24 cellular contexts compared by ENCODE assay signal in the genomic region with DNA sequence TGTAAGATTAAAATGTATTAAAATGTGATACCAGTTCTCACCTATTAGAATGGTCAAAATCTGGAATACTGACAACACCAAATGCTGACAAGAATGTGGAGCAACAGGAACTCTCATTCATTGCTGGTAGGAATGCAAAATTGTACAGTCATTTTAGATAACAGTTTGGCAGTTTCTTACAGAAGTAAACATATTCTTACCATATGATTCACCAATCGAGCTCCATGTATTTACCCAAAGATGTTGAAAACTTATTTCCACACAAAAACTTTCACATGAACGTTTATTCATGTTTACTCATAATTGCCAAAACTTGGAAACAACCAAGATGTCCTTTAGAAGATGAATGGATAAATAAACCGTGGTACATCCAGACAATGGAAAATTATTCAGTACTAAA.
"Had no signal": no experiment of that assay in that cellular context is flagged by ENCODE, and none has a peak within 500 bp of the region (broad histone marks: within the 10 kb centered on the region; RNA-seq: fewer than 3 reads in every experiment).

No MANE protein-coding gene starts in this region.

- DNase-seq: cortex of kidney; foreskin keratinocyte; heart right ventricle; hippocampal formation; islet precursor cell; kidney glomerular epithelial cell; left ventricle myocardium superior; lower lobe of right lung; natural killer cell; occipital lobe; ovary; posterior cingulate gyrus; psoas muscle; right cardiac atrium; small intestine; stimulated activated CD4-positive, alpha-beta T cell treated with anti-CD3 and anti-CD28 coated beads, Interleukin-15, amount 100 ng/mL, for 24 hours; stimulated activated CD4-positive, alpha-beta T cell treated with anti-CD3 and anti-CD28 coated beads, Interleukin-2, amount 100 ng/mL, for 48 hours; stimulated activated naive B cell treated with anti-CD40 and anti-IgM and Interleukin-4, amounts not matched to agents 10 μg/mL and 1 μg/mL and 100 μg/mL, for 72 hours; upper lobe of right lung; uterus had no signal

- H3K27me3 ChIP-seq: foreskin keratinocyte, gastroesophageal sphincter, heart right ventricle, ovary, tibial nerve, upper lobe of right lung, uterus had no signal

- H3K9me3 ChIP-seq: lower lobe of right lung, ovary, psoas muscle, thoracic aorta, upper lobe of right lung, uterus had no signal

- H3K4me1 Mint-ChIP-seq: natural killer cell; stimulated activated naive B cell treated with anti-CD40 and anti-IgM and Interleukin-4, amounts not matched to agents 10 μg/mL and 1 μg/mL and 100 μg/mL, for 72 hours had no signal

- H3K4me3 ChIP-seq: gastroesophageal sphincter, heart right ventricle, lower lobe of right lung, ovary, psoas muscle, thoracic aorta, tibial nerve, upper lobe of right lung, uterus had no signal

- H3K4me1 ChIP-seq: foreskin keratinocyte, gastroesophageal sphincter, heart right ventricle, lower lobe of right lung, psoas muscle, tibial nerve, upper lobe of right lung, uterus had no signal

- H3K27ac Mint-ChIP-seq: natural killer cell; stimulated activated naive B cell treated with anti-CD40 and anti-IgM and Interleukin-4, amounts not matched to agents 10 μg/mL and 1 μg/mL and 100 μg/mL, for 72 hours; stimulated activated naive CD8-positive, alpha-beta T cell treated with anti-CD3 and anti-CD28 coated beads, Interleukin-15, Interleukin-2, amounts not matched to agents 100 ng/mL and 50 ng/mL, for 24 hours had no signal

- FAIRE-seq: small intestine had no signal

- H3K36me3 Mint-ChIP-seq: natural killer cell; stimulated activated naive B cell treated with anti-CD40 and anti-IgM and Interleukin-4, amounts not matched to agents 10 μg/mL and 1 μg/mL and 100 μg/mL, for 72 hours had no signal

- ATAC-seq: foreskin keratinocyte; gastroesophageal sphincter; heart right ventricle; left ventricle myocardium superior; lower lobe of right lung; natural killer cell; psoas muscle; right cardiac atrium; stimulated activated naive B cell treated with anti-CD40 and anti-IgM and Interleukin-4, amounts not matched to agents 10 μg/mL and 1 μg/mL and 100 μg/mL, for 72 hours; upper lobe of right lung had no signal

- H3K4me3 Mint-ChIP-seq: natural killer cell; stimulated activated naive B cell treated with anti-CD40 and anti-IgM and Interleukin-4, amounts not matched to agents 10 μg/mL and 1 μg/mL and 100 μg/mL, for 72 hours; stimulated activated naive CD8-positive, alpha-beta T cell treated with anti-CD3 and anti-CD28 coated beads, Interleukin-15, Interleukin-2, amounts not matched to agents 100 ng/mL and 50 ng/mL, for 24 hours had no signal

- H3K36me3 ChIP-seq: gastroesophageal sphincter, heart right ventricle, lower lobe of right lung, ovary, thoracic aorta, tibial nerve, upper lobe of right lung, uterus had no signal

- H3K27ac ChIP-seq: foreskin keratinocyte, gastroesophageal sphincter, heart right ventricle, lower lobe of right lung, ovary, psoas muscle, thoracic aorta, tibial nerve, upper lobe of right lung, uterus had no signal

- H3K27me3 Mint-ChIP-seq: stimulated activated naive B cell treated with anti-CD40 and anti-IgM and Interleukin-4, amounts not matched to agents 10 μg/mL and 1 μg/mL and 100 μg/mL, for 72 hours; stimulated activated naive CD8-positive, alpha-beta T cell treated with anti-CD3 and anti-CD28 coated beads, Interleukin-15, Interleukin-2, amounts not matched to agents 100 ng/mL and 50 ng/mL, for 24 hours had no signal
